In genomic region chr16:30207063-30207704, GRCh38 we compare ENCODE assay signal across 8 cellular contexts. TPM values are rescaled to one million over a fixed set of nuclear protein-coding genes. Genes with fewer than 3 reads are reported as not detected.
DNase-seq lines count a peak whose midpoint lies in the region; ATAC-seq, FAIRE-seq and TF ChIP-seq lines count a peak whose summit lies in the region.
"Not testable (repeated sequence)": the region's sequence is repeated elsewhere in the genome, so short reads cannot be mapped to it uniquely, and the experiment has no call there.

No MANE protein-coding gene starts in this region.

- CTCF ChIA-PET in K562 (lab: Yijun Ruan, JAX; ENCODE audit: low intra/inter-chr PET ratio) = not testable (repeated sequence)

- H3K9ac ChIP-seq in K562 (ENCODE audit: insufficient read depth in 1 of 2, low read depth in 2 of 2, low read length in 2 of 2) = not testable (repeated sequence)

- not testable (repeated sequence) for H2AFZ ChIP-seq in K562 (ENCODE audit: low read depth, low read length)

- in situ Hi-C loops in K562 (cut with MboI) = loop anchor here (25.0 kb wide), 4 partner anchors 430 to 1720 kb away; partner anchors contain the start of genes APOBR, CLN3, LAT and SULT1A1

- TF ChIP-seq RAD21 in K562 (CRISPR knock-in tag; conservative IDR thresholded peaks at IDR 0.05 in 1 of 2, IDR thresholded peaks at IDR 0.05 in 1 of 2) = not testable (repeated sequence)

- TF ChIP-seq POLR2A in K562 (conservative IDR thresholded peaks at IDR 0.05); heart left ventricle (IDR thresholded peaks at IDR 0.05); lower leg skin (IDR thresholded peaks at IDR 0.05); upper lobe of left lung (IDR thresholded peaks at IDR 0.05): not testable (repeated sequence)

- not testable (repeated sequence) for H3K4me3 ChIP-seq in RWPE2 (ENCODE audit: severe bottlenecking); K562; heart left ventricle; lower leg skin (ENCODE audit: low read depth, poor library complexity, severe bottlenecking); upper lobe of left lung

- peak; percentile 18 for DNase-seq in RWPE2 (ENCODE audit: low spot score)
- DNase-seq in activated T-cell treated with anti-CD3 and anti-CD28 coated beads, Interleukin-2, amount 50 U/mL, for 1 hour = peak; percentile 15
- not testable (repeated sequence) for DNase-seq in K562 (ENCODE audit: extremely low read depth in 1 of 4, low spot score in 3 of 4)
- peak; percentile 8 to 21 (median 16) for DNase-seq in heart left ventricle
- DNase-seq in lower leg skin (ENCODE audit: low spot score in 2 of 2) = peak; percentile 12 to 59
- peak; percentile 43 for DNase-seq in posterior vena cava (ENCODE audit: low spot score)
- DNase-seq in upper lobe of left lung = peak in 1 of 2 donors; percentile 20

- not testable (repeated sequence) for H3K9me3 ChIP-seq in RWPE2 (ENCODE audit: severe bottlenecking); K562 (replicated peaks; ENCODE audit: control insufficient read depth, insufficient read depth, low read depth, low read length); heart left ventricle; upper lobe of left lung

- H3K27me3 ChIP-seq in RWPE2 (ENCODE audit: insufficient read depth, poor library complexity, severe bottlenecking); K562 (ENCODE audit: control insufficient read depth in 2 of 2, insufficient read depth in 2 of 2, low read length in 2 of 2); heart left ventricle; upper lobe of left lung: not testable (repeated sequence)

- no CpG with 5 or more reads among the region's 9 CpGs for WGBS in K562 (ENCODE audit: insufficient coverage, low coverage, missing lambda C conversion rate)
- 15 to 24% methylated on average over 2 of the region's 9 CpGs; no CpG with 5 or more reads in 2 of the 4 donors for WGBS in heart left ventricle, 4 donors
- WGBS in lower leg skin, 2 donors = no CpG with 5 or more reads among the region's 9 CpGs
- no CpG with 5 or more reads among the region's 9 CpGs for WGBS in upper lobe of left lung, 2 donors

- not testable (repeated sequence) for TF ChIP-seq EP300 in K562 (IDR thresholded peaks at IDR 0.05; ENCODE audit: low read length); upper lobe of left lung (IDR thresholded peaks at IDR 0.05)

- not testable (repeated sequence) for H3K79me2 ChIP-seq in K562 (ENCODE audit: control insufficient read depth, insufficient read depth, low read length)

- FAIRE-seq in G401.6 (lab: Jason Lieb, UNC) (peak; percentile 51), K562 (lab: Jason Lieb, UNC) (peak; percentile 72)

- not testable (repeated sequence) for H3K36me3 ChIP-seq in RWPE2 (ENCODE audit: low read depth); K562 (ENCODE audit: control insufficient read depth, insufficient read depth, low read length); heart left ventricle; upper lobe of left lung

- POLR2A ChIA-PET in K562 (lab: Yijun Ruan, JAX) = not testable (repeated sequence)

- ATAC-seq in RWPE2 (ENCODE audit: low read depth) (peak; percentile 78), K562 (peak; percentile 17; the same call in 1 of the 3 replicates), heart left ventricle (peak in 3 of 4 donors; percentile 36 to 45 (median 43)), upper lobe of left lung (ENCODE audit: low FRiP score in 2 of 2) (peak; percentile 37 to 68)

- intact Hi-C loops in K562 (cut with micrococcal nuclease); heart left ventricle (cut with DNase I); lower leg skin (cut with DNase I; ENCODE audit: low total_unique reads); posterior vena cava (cut with DNase I): not testable (repeated sequence)

- not testable (repeated sequence) for BruUV-seq in K562 (replicated peaks; lab: Mats Ljungman, UMichigan)

- H3K4me2 ChIP-seq in K562 (ENCODE audit: insufficient read depth, low read length) = not testable (repeated sequence)

- H4K20me1 ChIP-seq in K562 (replicated peaks; ENCODE audit: control insufficient read depth, insufficient read depth, low read length) = not testable (repeated sequence)

- not testable (repeated sequence) for H3K4me1 ChIP-seq in RWPE2 (ENCODE audit: insufficient read depth, poor library complexity, severe bottlenecking); K562 (replicated peaks in 1 of 2; ENCODE audit: control insufficient read depth in 2 of 2, insufficient read depth in 2 of 2, low read length in 2 of 2); heart left ventricle; upper lobe of left lung

- not testable (repeated sequence) for TF ChIP-seq CTCF in RWPE2 (IDR thresholded peaks at IDR 0.05; ENCODE audit: poor library complexity, severe bottlenecking); K562 (IDR thresholded peaks at IDR 0.05 in 2 of 3, conservative IDR thresholded peaks at IDR 0.05 in 1 of 3; ENCODE audit: insufficient read depth in 2 of 3, low read depth in 1 of 3, low read length in 3 of 3); heart left ventricle (IDR thresholded peaks at IDR 0.05); lower leg skin (IDR thresholded peaks at IDR 0.05); upper lobe of left lung (IDR thresholded peaks at IDR 0.05)

- H3K9me1 ChIP-seq in K562 (ENCODE audit: control insufficient read depth, insufficient read depth, low read length) = not testable (repeated sequence)

- H3K27ac ChIP-seq in RWPE2 (ENCODE audit: poor library complexity, severe bottlenecking); K562 (ENCODE audit: extremely low read depth, low read depth, low read length); heart left ventricle; upper lobe of left lung: not testable (repeated sequence)

RNA-seq across cellular contexts. Expression of gene SULT1A3, which starts 8.1 kb away (rescaled TPM):
- total RNA-seq in K562 (2011; cell fraction: chromatin; rRNA removed; ENCODE audit: low replicate concordance) = 16.6 and 51.4 TPM in 2 replicates
- 23.6 and 24.3 TPM in 2 replicates for total RNA-seq in K562 (2011; cell fraction: nucleolus; rRNA removed)
- total RNA-seq in K562 (2011; cell fraction: nucleoplasm; rRNA removed) = 9.5 and 13.9 TPM in 2 replicates
- total RNA-seq in K562 (2014; rRNA removed) (3.8 and 8.4 TPM in 2 replicates), K562 (2014; rRNA removed; fragmentation: Illumina TruSeq; extraction: Trizol) (2.4 and 3.9 TPM in 2 replicates), K562 (2015; rRNA removed; fragmentation: Illumina TruSeq; extraction: Trizol) (7.3 and 8.6 TPM in 2 replicates), K562 (2021) (4.7 and 10.6 TPM in 2 replicates), heart left ventricle (10 to 100 TPM in 3 of 9 donors, 1 to 10 TPM in 6; 1.2 to 14.9 (median 9.7) TPM), lower leg skin (10 to 100 TPM in 2 of 4 donors, 1 to 10 TPM in 2; 2.0 to 19.3 (median 11.3) TPM), posterior vena cava (10 to 100 TPM; 10.0 to 12.9 TPM), upper lobe of left lung (10 to 100 TPM in 5 of 6 donors, 1 to 10 TPM in 1; 9.6 to 69.1 (median 20.0) TPM)
- polyA plus RNA-seq in K562 (2011; rRNA removed) (7.5 and 9.7 TPM in 2 replicates), K562 (2014; fragmentation: Illumina TruSeq; extraction: Trizol) (17.8 and 18.0 TPM in 2 replicates), K562 (2014; fragmentation: Nextera tagmentation; extraction: Ambion mirVana) (1 to 10 TPM; 5.0 to 7.1 TPM), K562 (2014; rRNA removed) (7.7 and 8.3 TPM in 2 replicates), heart left ventricle (10 to 100 TPM in 1 of 2 donors, 1 to 10 TPM in 1; 5.2 to 10.8 TPM)
- polyA plus RNA-seq in K562 (2011; cell fraction: cytosol; rRNA removed) = 2.3 and 5.7 TPM in 2 replicates
- 26.4 and 36.6 TPM in 2 replicates for polyA plus RNA-seq in K562 (2011; cell fraction: nucleus; rRNA removed)
- 6.7 and 17.0 TPM in 2 replicates for polyA plus RNA-seq in K562 (2012)
- polyA minus RNA-seq in K562 (2011; rRNA and poly(A)+ RNA removed) = 1.6 TPM in 2 replicates
- 3.5 TPM in 1 of 2 replicates, not detected in the other for polyA minus RNA-seq in K562 (2011; cell fraction: cytosol; rRNA and poly(A)+ RNA removed)
- polyA minus RNA-seq in K562 (2011; cell fraction: nucleus; rRNA and poly(A)+ RNA removed) = 5.4 and 7.7 TPM in 2 replicates

RNA-seq across cellular contexts. Expression of gene SLX1A, which starts 13.5 kb away (rescaled TPM):
- total RNA-seq in K562 (2011; cell fraction: chromatin; rRNA removed; ENCODE audit: low replicate concordance) = 63.6 and 162 TPM in 2 replicates
- total RNA-seq in K562 (2011; cell fraction: nucleolus; rRNA removed) = 85.6 and 99.5 TPM in 2 replicates
- 74.1 and 87.1 TPM in 2 replicates for total RNA-seq in K562 (2011; cell fraction: nucleoplasm; rRNA removed)
- total RNA-seq in K562 (2014; rRNA removed) (72.3 and 86.5 TPM in 2 replicates), K562 (2014; rRNA removed; fragmentation: Illumina TruSeq; extraction: Trizol) (10.9 and 11.6 TPM in 2 replicates), K562 (2015; rRNA removed; fragmentation: Illumina TruSeq; extraction: Trizol) (18.4 and 21.0 TPM in 2 replicates), K562 (2021) (48.1 and 52.5 TPM in 2 replicates), heart left ventricle (10 to 100 TPM in 7 of 9 donors, 1 to 10 TPM in 2; 8.2 to 32.2 (median 26.0) TPM), lower leg skin (10 to 100 TPM; 22.1 to 68.1 (median 45.3) TPM), posterior vena cava (10 to 100 TPM; 19.8 to 21.5 TPM), upper lobe of left lung (100 to 1,000 TPM in 1 of 6 donors, 10 to 100 TPM in 5; 38.6 to 127 (median 63.6) TPM)
- polyA plus RNA-seq in K562 (2011; rRNA removed) (6.9 and 13.2 TPM in 2 replicates), K562 (2014; fragmentation: Illumina TruSeq; extraction: Trizol) (7.9 and 8.5 TPM in 2 replicates), K562 (2014; fragmentation: Nextera tagmentation; extraction: Ambion mirVana) (1 to 10 TPM; 2.3 to 2.5 TPM), K562 (2014; rRNA removed) (39.3 and 44.5 TPM in 2 replicates), heart left ventricle (10 to 100 TPM; 19.2 to 25.6 TPM)
- 6.0 and 35.1 TPM in 2 replicates for polyA plus RNA-seq in K562 (2011; cell fraction: cytosol; rRNA removed)
- polyA plus RNA-seq in K562 (2011; cell fraction: nucleus; rRNA removed) = 35.2 and 63.9 TPM in 2 replicates
- polyA plus RNA-seq in K562 (2012) = 45.1 and 50.2 TPM in 2 replicates
- 4.6 and 6.6 TPM in 2 replicates for polyA minus RNA-seq in K562 (2011; rRNA and poly(A)+ RNA removed)
- polyA minus RNA-seq in K562 (2011; cell fraction: cytosol; rRNA and poly(A)+ RNA removed) = 18.7 and 23.2 TPM in 2 replicates
- 19.8 and 21.0 TPM in 2 replicates for polyA minus RNA-seq in K562 (2011; cell fraction: nucleus; rRNA and poly(A)+ RNA removed)

RNA-seq across cellular contexts. Expression of gene BOLA2B, which starts 13.7 kb away (rescaled TPM):
- total RNA-seq in K562 (2011; cell fraction: chromatin; rRNA removed; ENCODE audit: low replicate concordance) = 14.9 TPM in 1 of 2 replicates, not detected in the other
- 14.7 and 26.2 TPM in 2 replicates for total RNA-seq in K562 (2011; cell fraction: nucleolus; rRNA removed)
- 4.7 and 6.4 TPM in 2 replicates for total RNA-seq in K562 (2011; cell fraction: nucleoplasm; rRNA removed)
- total RNA-seq in K562 (2014; rRNA removed) (72.1 and 88.6 TPM in 2 replicates), K562 (2014; rRNA removed; fragmentation: Illumina TruSeq; extraction: Trizol) (117 and 181 TPM in 2 replicates), K562 (2015; rRNA removed; fragmentation: Illumina TruSeq; extraction: Trizol) (200 and 209 TPM in 2 replicates), K562 (2021) (259 and 310 TPM in 2 replicates), heart left ventricle (100 to 1,000 TPM in 2 of 9 donors, 10 to 100 TPM in 7; 41.6 to 129 (median 58.2) TPM), lower leg skin (100 to 1,000 TPM in 3 of 4 donors, 10 to 100 TPM in 1; 87.6 to 199 (median 147) TPM), posterior vena cava (10 to 100 TPM; 58.8 to 60.0 TPM), upper lobe of left lung (100 to 1,000 TPM in 3 of 6 donors, 10 to 100 TPM in 3; 58.0 to 173 (median 100) TPM)
- polyA plus RNA-seq in K562 (2011; rRNA removed) (43.9 and 49.0 TPM in 2 replicates), K562 (2014; fragmentation: Illumina TruSeq; extraction: Trizol) (87.3 and 150 TPM in 2 replicates), K562 (2014; fragmentation: Nextera tagmentation; extraction: Ambion mirVana) (100 to 1,000 TPM; 158 to 195 TPM), K562 (2014; rRNA removed) (159 and 613 TPM in 2 replicates), heart left ventricle (100 to 1,000 TPM; 140 to 204 TPM)
- polyA plus RNA-seq in K562 (2011; cell fraction: cytosol; rRNA removed) = 390 and 438 TPM in 2 replicates
- 48.2 and 90.1 TPM in 2 replicates for polyA plus RNA-seq in K562 (2011; cell fraction: nucleus; rRNA removed)
- polyA plus RNA-seq in K562 (2012) = 150 and 359 TPM in 2 replicates
- 20.9 and 28.1 TPM in 2 replicates for polyA minus RNA-seq in K562 (2011; rRNA and poly(A)+ RNA removed)
- polyA minus RNA-seq in K562 (2011; cell fraction: cytosol; rRNA and poly(A)+ RNA removed) = 22.7 and 54.4 TPM in 2 replicates
- polyA minus RNA-seq in K562 (2011; cell fraction: nucleus; rRNA and poly(A)+ RNA removed) = 5.9 and 9.0 TPM in 2 replicates

RNA-seq across cellular contexts. Expression of gene CORO1A, which starts 23.8 kb away (rescaled TPM):
- total RNA-seq in K562 (2011; cell fraction: chromatin; rRNA removed; ENCODE audit: low replicate concordance) = 1.4 and 6.7 TPM in 2 replicates
- total RNA-seq in K562 (2011; cell fraction: nucleolus; rRNA removed) = 4.3 and 5.3 TPM in 2 replicates
- total RNA-seq in K562 (2011; cell fraction: nucleoplasm; rRNA removed) = 1.7 and 3.4 TPM in 2 replicates
- total RNA-seq in K562 (2014; rRNA removed) (7.6 and 7.8 TPM in 2 replicates), K562 (2014; rRNA removed; fragmentation: Illumina TruSeq; extraction: Trizol) (1.3 and 2.2 TPM in 2 replicates), K562 (2015; rRNA removed; fragmentation: Illumina TruSeq; extraction: Trizol) (17.4 and 18.5 TPM in 2 replicates), K562 (2021) (17.8 and 21.1 TPM in 2 replicates), heart left ventricle (100 to 1,000 TPM in 1 of 9 donors, 10 to 100 TPM in 3, 1 to 10 TPM in 5; 4.3 to 102 (median 8.5) TPM), lower leg skin (10 to 100 TPM; 16.7 to 44.4 (median 27.0) TPM), posterior vena cava (10 to 100 TPM; 38.1 to 49.8 TPM), upper lobe of left lung (100 to 1,000 TPM in 1 of 6 donors, 10 to 100 TPM in 5; 42.2 to 159 (median 80.3) TPM)
- polyA plus RNA-seq in K562 (2011; rRNA removed) (6.8 and 23.9 TPM in 2 replicates), K562 (2014; fragmentation: Illumina TruSeq; extraction: Trizol) (8.3 and 14.3 TPM in 2 replicates), K562 (2014; fragmentation: Nextera tagmentation; extraction: Ambion mirVana) (under 1 TPM; 0.22 to 0.31 TPM), K562 (2014; rRNA removed) (19.1 and 23.8 TPM in 2 replicates), heart left ventricle (10 to 100 TPM in 1 of 2 donors, 1 to 10 TPM in 1; 6.4 to 16.8 TPM)
- polyA plus RNA-seq in K562 (2011; cell fraction: cytosol; rRNA removed) = 21.5 and 33.0 TPM in 2 replicates
- polyA plus RNA-seq in K562 (2011; cell fraction: nucleus; rRNA removed) = 21.8 and 31.6 TPM in 2 replicates
- 10.2 and 42.2 TPM in 2 replicates for polyA plus RNA-seq in K562 (2012)
- polyA minus RNA-seq in K562 (2011; rRNA and poly(A)+ RNA removed) = 3.4 and 4.6 TPM in 2 replicates
- 5.8 and 15.8 TPM in 2 replicates for polyA minus RNA-seq in K562 (2011; cell fraction: cytosol; rRNA and poly(A)+ RNA removed)
- polyA minus RNA-seq in K562 (2011; cell fraction: nucleus; rRNA and poly(A)+ RNA removed) = 2.6 and 7.7 TPM in 2 replicates

RNA-seq across cellular contexts. Expression of gene NPIPB13, which starts 41.1 kb away (rescaled TPM):
- total RNA-seq in K562 (2011; cell fraction: chromatin; rRNA removed; ENCODE audit: low replicate concordance) = 30.9 and 101 TPM in 2 replicates
- 4.3 and 5.8 TPM in 2 replicates for total RNA-seq in K562 (2011; cell fraction: nucleolus; rRNA removed)
- 19.0 and 118 TPM in 2 replicates for total RNA-seq in K562 (2011; cell fraction: nucleoplasm; rRNA removed)
- total RNA-seq in K562 (2014; rRNA removed) (0.65 and 0.77 TPM in 2 replicates), K562 (2014; rRNA removed; fragmentation: Illumina TruSeq; extraction: Trizol) (2.9 and 3.9 TPM in 2 replicates), K562 (2015; rRNA removed; fragmentation: Illumina TruSeq; extraction: Trizol) (1.8 and 3.1 TPM in 2 replicates), K562 (2021) (8.2 and 9.4 TPM in 2 replicates), heart left ventricle (10 to 100 TPM in 1 of 9 donors, 1 to 10 TPM in 6, under 1 TPM in 2; 0.63 to 12.3 (median 3.9) TPM), lower leg skin (1 to 10 TPM; 1.4 to 2.4 (median 1.7) TPM), posterior vena cava (10 to 100 TPM in 1 of 2 donors, 1 to 10 TPM in 1; 5.7 to 21.2 TPM), upper lobe of left lung (10 to 100 TPM in 2 of 6 donors, 1 to 10 TPM in 4; 2.1 to 18.9 (median 4.9) TPM)
- polyA plus RNA-seq in K562 (2011; rRNA removed) (2.7 and 5.8 TPM in 2 replicates), K562 (2014; fragmentation: Illumina TruSeq; extraction: Trizol) (2.5 and 3.3 TPM in 2 replicates), K562 (2014; fragmentation: Nextera tagmentation; extraction: Ambion mirVana) (under 1 TPM; 0.31 to 0.76 TPM), K562 (2014; rRNA removed) (4.4 and 10.1 TPM in 2 replicates), heart left ventricle (1 to 10 TPM; 1.9 to 3.5 TPM)
- polyA plus RNA-seq in K562 (2011; cell fraction: cytosol; rRNA removed) = 1.3 and 1.4 TPM in 2 replicates
- 17.0 and 19.1 TPM in 2 replicates for polyA plus RNA-seq in K562 (2011; cell fraction: nucleus; rRNA removed)
- 1.4 and 3.0 TPM in 2 replicates for polyA plus RNA-seq in K562 (2012)
- polyA minus RNA-seq in K562 (2011; rRNA and poly(A)+ RNA removed) = 5.8 and 12.4 TPM in 2 replicates
- polyA minus RNA-seq in K562 (2011; cell fraction: cytosol; rRNA and poly(A)+ RNA removed) = 1.9 TPM in 1 of 2 replicates, not detected in the other
- 2.0 and 2.9 TPM in 2 replicates for polyA minus RNA-seq in K562 (2011; cell fraction: nucleus; rRNA and poly(A)+ RNA removed)

Comparison
In these comparisons a context has a peak if more than half of its experiments do, and no peak if none do; other contexts are left out.
1. ATAC-seq: peak in every context shown above with its lines; median percentile 78 in RWPE2; 52 in upper lobe of left lung; 43 in heart left ventricle; 17 in K562.